Comparison of ENCODE assay signal across 9 cellular contexts in the genomic region with DNA sequence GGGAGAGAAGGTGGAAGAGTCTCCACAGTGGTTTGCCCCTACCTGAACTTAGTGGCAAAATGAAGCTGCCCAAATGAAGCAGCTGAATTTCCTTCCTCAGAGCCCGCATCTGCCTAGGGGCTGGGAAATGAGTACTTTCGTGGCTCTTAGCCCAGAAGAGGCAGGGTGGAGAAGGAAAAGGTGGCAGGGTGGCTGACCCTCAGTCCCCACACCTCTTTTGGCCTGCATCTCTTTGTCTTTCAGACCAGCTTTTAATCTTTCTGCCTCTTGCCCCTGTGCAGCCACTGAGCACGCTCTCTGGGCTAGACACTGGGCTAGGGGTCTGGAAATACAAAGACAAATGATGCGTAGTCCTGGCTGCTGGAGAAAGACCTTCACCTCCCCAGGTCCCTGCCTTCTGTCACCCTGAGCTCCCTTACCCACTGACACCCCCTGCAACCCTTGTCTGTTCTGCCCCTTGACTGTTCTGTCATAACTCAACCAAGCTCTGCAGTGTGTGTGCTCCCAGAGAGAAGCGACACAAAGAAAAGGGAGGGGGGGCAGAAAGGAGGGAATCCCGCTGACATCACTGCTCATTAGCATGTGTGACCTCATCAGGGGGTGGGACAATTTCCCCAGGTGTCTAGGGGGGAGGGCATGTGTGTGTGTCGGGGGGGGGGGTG. TPM values are rescaled to one million over a fixed set of nuclear protein-coding genes. Genes with fewer than 3 reads are reported as not detected.
DNase-seq lines count a peak whose midpoint lies in the region; ATAC-seq, FAIRE-seq and TF ChIP-seq lines count a peak whose summit lies in the region.
"Had no signal": no experiment of that assay in that cellular context is flagged by ENCODE, and none has a peak within 500 bp of the region (broad histone marks: within the 10 kb centered on the region; RNA-seq: fewer than 3 reads in every experiment).

No MANE protein-coding gene starts in this region.

- TF ChIP-seq POLR2A in K562 (conservative IDR thresholded peaks at IDR 0.05): no peak
- TF ChIP-seq POLR2A in vagina (IDR thresholded peaks at IDR 0.05): no peak

- BruUV-seq in K562 (replicated peaks; lab: Mats Ljungman, UMichigan): no TSS peak

- H3K9me3 ChIP-seq in K562 (replicated peaks; ENCODE audit: control insufficient read depth, insufficient read depth, low read depth, low read length): no peaks in the 10 kb centered on the region
- no peaks in the 10 kb centered on the region for H3K9me3 ChIP-seq in left lung
- no peaks in the 10 kb centered on the region for H3K9me3 ChIP-seq in vagina
- H3K9me3 ChIP-seq in BE2C: no peaks in the 10 kb centered on the region

- H3K27me3 ChIP-seq in K562 (ENCODE audit: control insufficient read depth in 2 of 2, insufficient read depth in 2 of 2, low read length in 2 of 2): no peaks in the 10 kb centered on the region
- peaks cover 0 to 27% of the 10 kb centered on the region in 2 donors for H3K27me3 ChIP-seq in left lung
- H3K27me3 ChIP-seq in vagina: no peaks in the 10 kb centered on the region
- H3K27me3 ChIP-seq in BE2C: no peaks in the 10 kb centered on the region

- DNase-seq in G401 (ENCODE audit: low spot score): peak; percentile 88
- peak; percentile 75 for DNase-seq in NCI-H2107 (lab: John Stamatoyannopoulos, UW)
- peak; percentile 77 to 88 (median 82) for DNase-seq in K562 (ENCODE audit: extremely low read depth in 1 of 4, low spot score in 3 of 4)
- DNase-seq in left lung: no peak
- no peak for DNase-seq in vagina (ENCODE audit: extremely low spot score in 2 of 2)
- DNase-seq in BE2C: no peak
- DNase-seq in NK-92 treated with Interleukin-12 subunit alpha and Interleukin-12 subunit beta, amount 100 ng/mL, for 24 hours (lab: John Stamatoyannopoulos, UW): no peak
- DNase-seq in germinal center (ENCODE audit: low spot score): no peak

- POLR2A ChIA-PET in K562 (lab: Yijun Ruan, JAX): interaction anchor here (0.5 to 3.8 kb wide), 10 partner anchors 10 to 1610 kb away, joined by 3 to 60 read pairs (median 3); partner anchors contain the start of gene LRP10

- peaks cover 20 to 31% of the 10 kb centered on the region in 2 experiments for H3K4me1 ChIP-seq in K562 (replicated peaks in 1 of 2; ENCODE audit: control insufficient read depth in 2 of 2, insufficient read depth in 2 of 2, low read length in 2 of 2)
- H3K4me1 ChIP-seq in left lung: peaks cover 0 to 15% of the 10 kb centered on the region in 2 donors
- H3K4me1 ChIP-seq in vagina: peaks cover 19% of the 10 kb centered on the region
- H3K4me1 ChIP-seq in BE2C: peaks cover 7% of the 10 kb centered on the region

- FAIRE-seq in K562 (lab: Jason Lieb, UNC): peak; percentile 77

- no peak for TF ChIP-seq CTCF in K562 (IDR thresholded peaks at IDR 0.05 in 2 of 3, conservative IDR thresholded peaks at IDR 0.05 in 1 of 3; ENCODE audit: insufficient read depth in 2 of 3, low read depth in 1 of 3, low read length in 3 of 3)
- no peak for TF ChIP-seq CTCF in left lung (IDR thresholded peaks at IDR 0.05)
- TF ChIP-seq CTCF in vagina (IDR thresholded peaks at IDR 0.05): no peak
- TF ChIP-seq CTCF in BE2C (IDR thresholded peaks at IDR 0.05; ENCODE audit: low read depth, low read length): no peak

- intact Hi-C loops in K562 (cut with micrococcal nuclease): no loop called here
- intact Hi-C loops in left lung (cut with DNase I): no loop called here
- intact Hi-C loops in vagina (cut with DNase I): no loop called here

- 37% methylated on average over 5 of the region's 7 CpGs for WGBS in K562 (ENCODE audit: insufficient coverage, low coverage, missing lambda C conversion rate)

- in situ Hi-C loops in G401 (cut with HindIII; ENCODE audit: low sequenced_read_pairs): no loop called here
- in situ Hi-C loops in K562 (cut with MboI): no loop called here

- no peak overlapping the region for H3K4me3 ChIP-seq in K562
- H3K4me3 ChIP-seq in left lung: no peak overlapping the region
- H3K4me3 ChIP-seq in vagina: no peak overlapping the region
- no peak overlapping the region for H3K4me3 ChIP-seq in BE2C (ENCODE audit: low read depth, low read length)

- ATAC-seq in K562: peak; percentile 64
- peak; percentile 2 for ATAC-seq in left lung

- H4K20me1 ChIP-seq in K562 (replicated peaks; ENCODE audit: control insufficient read depth, insufficient read depth, low read length): peaks cover 5% of the 10 kb centered on the region; the same call in 1 of the 2 replicates

- H2AFZ ChIP-seq in K562 (ENCODE audit: low read depth, low read length): 0 out of 2 replicates have a peak overlapping the region, but pooled peaks have one; percentile 46

- peaks cover 8% of the 10 kb centered on the region; the same call in 2 of the 3 replicates for H3K36me3 ChIP-seq in K562 (ENCODE audit: control insufficient read depth, insufficient read depth, low read length)
- H3K36me3 ChIP-seq in left lung: peaks cover 0 to 22% of the 10 kb centered on the region in 2 donors
- peaks cover 0 to 15% of the 10 kb centered on the region in 2 donors for H3K36me3 ChIP-seq in vagina
- H3K36me3 ChIP-seq in BE2C: no peaks in the 10 kb centered on the region

- no peak overlapping the region for H3K27ac ChIP-seq in K562 (ENCODE audit: extremely low read depth, low read depth, low read length)
- no peak overlapping the region for H3K27ac ChIP-seq in left lung
- H3K27ac ChIP-seq in vagina: no peak overlapping the region
- H3K27ac ChIP-seq: epithelial cell of prostate had no signal

- H3K9me1 ChIP-seq in K562 (ENCODE audit: control insufficient read depth, insufficient read depth, low read length): no peaks in the 10 kb centered on the region

- peak overlapping the region; percentile 20; the same call in 1 of the 2 replicates for H3K4me2 ChIP-seq in K562 (ENCODE audit: insufficient read depth, low read length)

- H3K9ac ChIP-seq in K562 (ENCODE audit: insufficient read depth in 1 of 2, low read depth in 2 of 2, low read length in 2 of 2): peak overlapping the region in 1 of 2 experiments; percentile 76; a peak in 2 of 4 replicates

- no peak for TF ChIP-seq RAD21 in K562 (CRISPR knock-in tag; conservative IDR thresholded peaks at IDR 0.05 in 1 of 2, IDR thresholded peaks at IDR 0.05 in 1 of 2)

- peaks cover 7% of the 10 kb centered on the region for H3K79me2 ChIP-seq in K562 (ENCODE audit: control insufficient read depth, insufficient read depth, low read length)

- CTCF ChIA-PET in K562 (lab: Yijun Ruan, JAX; ENCODE audit: low intra/inter-chr PET ratio): interaction anchor here (1.0 kb wide), 1 partner anchor 9 kb away, joined by 3 read pairs; no protein-coding TSS in a partner anchor

- no peak for TF ChIP-seq EP300 in K562 (IDR thresholded peaks at IDR 0.05; ENCODE audit: low read length)

RNA-seq across cellular contexts. Expression of gene REM2, which starts 0.4 kb away (rescaled TPM):
- total RNA-seq in G401 (2014; rRNA removed; shearing (Covaris generic)): not detected in 2 replicates
- total RNA-seq in K562 (2011; cell fraction: chromatin; rRNA removed; ENCODE audit: low replicate concordance): 1.2 and 3.0 TPM in 2 replicates
- 3.0 and 3.8 TPM in 2 replicates for total RNA-seq in K562 (2011; cell fraction: nucleolus; rRNA removed)
- 2.4 and 2.7 TPM in 2 replicates for total RNA-seq in K562 (2011; cell fraction: nucleoplasm; rRNA removed)
- total RNA-seq in K562 (2014; rRNA removed): 0.29 and 0.36 TPM in 2 replicates
- 0.18 and 0.51 TPM in 2 replicates for total RNA-seq in K562 (2014; rRNA removed; fragmentation: Illumina TruSeq; extraction: Trizol)
- total RNA-seq in K562 (2015; rRNA removed; fragmentation: Illumina TruSeq; extraction: Trizol): 0.25 and 0.34 TPM in 2 replicates
- 0.40 and 0.69 TPM in 2 replicates for total RNA-seq in K562 (2021)
- 0.91 and 1.0 TPM in 2 replicates for polyA plus RNA-seq in K562 (2011; rRNA removed)
- 0.40 and 0.47 TPM in 2 replicates for polyA plus RNA-seq in K562 (2011; cell fraction: cytosol; rRNA removed)
- 1.2 and 2.3 TPM in 2 replicates for polyA plus RNA-seq in K562 (2011; cell fraction: nucleus; rRNA removed)
- 0.82 and 1.1 TPM in 2 replicates for polyA plus RNA-seq in K562 (2012)
- 0.21 and 0.25 TPM in 2 replicates for polyA plus RNA-seq in K562 (2014; fragmentation: Illumina TruSeq; extraction: Trizol)
- polyA plus RNA-seq in K562 (2014; fragmentation: Nextera tagmentation; extraction: Ambion mirVana): under 1 TPM; 0.38 to 0.50 TPM
- polyA plus RNA-seq in K562 (2014; rRNA removed): 0.20 and 0.97 TPM in 2 replicates
- polyA minus RNA-seq in K562 (2011; rRNA and poly(A)+ RNA removed): 0.32 and 0.48 TPM in 2 replicates
- not detected in 2 replicates for polyA minus RNA-seq in K562 (2011; cell fraction: cytosol; rRNA and poly(A)+ RNA removed)
- polyA minus RNA-seq in K562 (2011; cell fraction: nucleus; rRNA and poly(A)+ RNA removed): 0.81 and 1.9 TPM in 2 replicates
- total RNA-seq in left lung: under 1 TPM; 0.29 to 0.73 TPM
- total RNA-seq in vagina: 3.9 TPM
- 0.31 TPM for polyA plus RNA-seq in BE2C (2012; ENCODE audit: insufficient read depth, insufficient read length, low read depth)

RNA-seq across cellular contexts. Expression of gene LRP10, which starts 11.1 kb away (rescaled TPM):
- 37.1 and 41.5 TPM in 2 replicates for total RNA-seq in G401 (2014; rRNA removed; shearing (Covaris generic))
- 26.2 and 103 TPM in 2 replicates for total RNA-seq in K562 (2011; cell fraction: chromatin; rRNA removed; ENCODE audit: low replicate concordance)
- 119 and 150 TPM in 2 replicates for total RNA-seq in K562 (2011; cell fraction: nucleolus; rRNA removed)
- 79.0 and 80.1 TPM in 2 replicates for total RNA-seq in K562 (2011; cell fraction: nucleoplasm; rRNA removed)
- total RNA-seq in K562 (2014; rRNA removed) (10.9 and 14.9 TPM in 2 replicates), K562 (2014; rRNA removed; fragmentation: Illumina TruSeq; extraction: Trizol) (4.9 and 5.5 TPM in 2 replicates), K562 (2015; rRNA removed; fragmentation: Illumina TruSeq; extraction: Trizol) (6.9 and 8.1 TPM in 2 replicates), K562 (2021) (40.7 and 45.5 TPM in 2 replicates), left lung (100 to 1,000 TPM; 141 to 147 TPM), vagina (137 TPM)
- polyA plus RNA-seq in K562 (2011; rRNA removed) (16.0 and 25.1 TPM in 2 replicates), K562 (2014; fragmentation: Illumina TruSeq; extraction: Trizol) (27.2 and 34.5 TPM in 2 replicates), K562 (2014; fragmentation: Nextera tagmentation; extraction: Ambion mirVana) (1 to 10 TPM; 1.3 to 2.3 TPM), K562 (2014; rRNA removed) (12.7 and 15.9 TPM in 2 replicates)
- 18.9 and 40.0 TPM in 2 replicates for polyA plus RNA-seq in K562 (2011; cell fraction: cytosol; rRNA removed)
- 17.1 and 30.2 TPM in 2 replicates for polyA plus RNA-seq in K562 (2011; cell fraction: nucleus; rRNA removed)
- polyA plus RNA-seq in K562 (2012): 36.0 and 70.6 TPM in 2 replicates
- 15.2 and 24.3 TPM in 2 replicates for polyA minus RNA-seq in K562 (2011; rRNA and poly(A)+ RNA removed)
- polyA minus RNA-seq in K562 (2011; cell fraction: cytosol; rRNA and poly(A)+ RNA removed): 36.7 and 48.5 TPM in 2 replicates
- 16.7 and 17.0 TPM in 2 replicates for polyA minus RNA-seq in K562 (2011; cell fraction: nucleus; rRNA and poly(A)+ RNA removed)
- 29.7 TPM for polyA plus RNA-seq in BE2C (2012; ENCODE audit: insufficient read depth, insufficient read length, low read depth)

RNA-seq across cellular contexts. Expression of gene RBM23, which starts 36.3 kb away (rescaled TPM):
- total RNA-seq in G401 (2014; rRNA removed; shearing (Covaris generic)): 62.2 and 78.0 TPM in 2 replicates
- 87.2 and 129 TPM in 2 replicates for total RNA-seq in K562 (2011; cell fraction: chromatin; rRNA removed; ENCODE audit: low replicate concordance)
- total RNA-seq in K562 (2011; cell fraction: nucleolus; rRNA removed): 74.0 and 76.5 TPM in 2 replicates
- total RNA-seq in K562 (2011; cell fraction: nucleoplasm; rRNA removed): 81.6 and 84.0 TPM in 2 replicates
- 46.0 and 68.2 TPM in 2 replicates for total RNA-seq in K562 (2014; rRNA removed)
- total RNA-seq in K562 (2014; rRNA removed; fragmentation: Illumina TruSeq; extraction: Trizol): 48.9 and 53.2 TPM in 2 replicates
- 66.8 and 73.0 TPM in 2 replicates for total RNA-seq in K562 (2015; rRNA removed; fragmentation: Illumina TruSeq; extraction: Trizol)
- 56.0 and 58.5 TPM in 2 replicates for total RNA-seq in K562 (2021)
- polyA plus RNA-seq in K562 (2011; rRNA removed): 36.2 and 57.8 TPM in 2 replicates
- polyA plus RNA-seq in K562 (2011; cell fraction: cytosol; rRNA removed): 57.1 and 82.5 TPM in 2 replicates
- polyA plus RNA-seq in K562 (2011; cell fraction: nucleus; rRNA removed): 68.8 and 78.6 TPM in 2 replicates
- polyA plus RNA-seq in K562 (2012): 43.1 and 49.8 TPM in 2 replicates
- 50.2 and 69.0 TPM in 2 replicates for polyA plus RNA-seq in K562 (2014; fragmentation: Illumina TruSeq; extraction: Trizol)
- polyA plus RNA-seq in K562 (2014; fragmentation: Nextera tagmentation; extraction: Ambion mirVana): 100 to 1,000 TPM in 1 of 2 experiments, 10 to 100 TPM in 1; 67.8 to 102 TPM
- polyA plus RNA-seq in K562 (2014; rRNA removed): 47.1 and 50.4 TPM in 2 replicates
- polyA minus RNA-seq in K562 (2011; rRNA and poly(A)+ RNA removed): 65.1 and 89.3 TPM in 2 replicates
- 26.5 and 31.2 TPM in 2 replicates for polyA minus RNA-seq in K562 (2011; cell fraction: cytosol; rRNA and poly(A)+ RNA removed)
- polyA minus RNA-seq in K562 (2011; cell fraction: nucleus; rRNA and poly(A)+ RNA removed): 24.9 and 39.5 TPM in 2 replicates
- 10 to 100 TPM; 64.9 to 81.8 TPM for total RNA-seq in left lung
- total RNA-seq in vagina: 68.5 TPM
- 79.7 TPM for polyA plus RNA-seq in BE2C (2012; ENCODE audit: insufficient read depth, insufficient read length, low read depth)

RNA-seq across cellular contexts. Expression of gene MMP14, which starts 46.3 kb away (rescaled TPM):
- total RNA-seq in G401 (2014; rRNA removed; shearing (Covaris generic)): 294 and 298 TPM in 2 replicates
- total RNA-seq in K562 (2011; cell fraction: chromatin; rRNA removed; ENCODE audit: low replicate concordance): 9.3 and 17.2 TPM in 2 replicates
- total RNA-seq in K562 (2011; cell fraction: nucleolus; rRNA removed): 8.4 and 8.8 TPM in 2 replicates
- total RNA-seq in K562 (2011; cell fraction: nucleoplasm; rRNA removed): 7.2 and 9.0 TPM in 2 replicates
- total RNA-seq in K562 (2014; rRNA removed) (0.36 and 0.65 TPM in 2 replicates), K562 (2014; rRNA removed; fragmentation: Illumina TruSeq; extraction: Trizol) (0.51 and 0.80 TPM in 2 replicates), K562 (2015; rRNA removed; fragmentation: Illumina TruSeq; extraction: Trizol) (0.94 and 0.98 TPM in 2 replicates), K562 (2021) (2.3 and 4.5 TPM in 2 replicates), left lung (100 to 1,000 TPM; 201 to 225 TPM), vagina (187 TPM)
- polyA plus RNA-seq in K562 (2011; rRNA removed) (2.1 and 2.9 TPM in 2 replicates), K562 (2014; fragmentation: Illumina TruSeq; extraction: Trizol) (1.2 and 1.3 TPM in 2 replicates), K562 (2014; fragmentation: Nextera tagmentation; extraction: Ambion mirVana) (not detected), K562 (2014; rRNA removed) (2.8 and 5.8 TPM in 2 replicates)
- 3.2 and 3.4 TPM in 2 replicates for polyA plus RNA-seq in K562 (2011; cell fraction: cytosol; rRNA removed)
- polyA plus RNA-seq in K562 (2011; cell fraction: nucleus; rRNA removed): 15.7 and 30.4 TPM in 2 replicates
- 1.5 and 4.9 TPM in 2 replicates for polyA plus RNA-seq in K562 (2012)
- 0.35 and 0.39 TPM in 2 replicates for polyA minus RNA-seq in K562 (2011; rRNA and poly(A)+ RNA removed)
- polyA minus RNA-seq in K562 (2011; cell fraction: cytosol; rRNA and poly(A)+ RNA removed): 1.0 TPM in 1 of 2 replicates, not detected in the other
- polyA minus RNA-seq in K562 (2011; cell fraction: nucleus; rRNA and poly(A)+ RNA removed): 2.0 and 2.6 TPM in 2 replicates
- polyA plus RNA-seq in BE2C (2012; ENCODE audit: insufficient read depth, insufficient read length, low read depth): 1.6 TPM

RNA-seq across cellular contexts. Expression of gene PRMT5, which starts 46.5 kb away (rescaled TPM):
- total RNA-seq in G401 (2014; rRNA removed; shearing (Covaris generic)): 206 and 257 TPM in 2 replicates
- 278 and 432 TPM in 2 replicates for total RNA-seq in K562 (2011; cell fraction: chromatin; rRNA removed; ENCODE audit: low replicate concordance)
- 251 and 313 TPM in 2 replicates for total RNA-seq in K562 (2011; cell fraction: nucleolus; rRNA removed)
- 210 and 241 TPM in 2 replicates for total RNA-seq in K562 (2011; cell fraction: nucleoplasm; rRNA removed)
- total RNA-seq in K562 (2014; rRNA removed) (123 and 171 TPM in 2 replicates), K562 (2014; rRNA removed; fragmentation: Illumina TruSeq; extraction: Trizol) (222 and 228 TPM in 2 replicates), K562 (2015; rRNA removed; fragmentation: Illumina TruSeq; extraction: Trizol) (245 and 276 TPM in 2 replicates), K562 (2021) (246 and 247 TPM in 2 replicates), left lung (10 to 100 TPM; 48.7 to 73.3 TPM), vagina (65.6 TPM)
- polyA plus RNA-seq in K562 (2011; rRNA removed) (409 and 552 TPM in 2 replicates), K562 (2014; fragmentation: Illumina TruSeq; extraction: Trizol) (270 and 321 TPM in 2 replicates), K562 (2014; fragmentation: Nextera tagmentation; extraction: Ambion mirVana) (100 to 1,000 TPM; 114 to 155 TPM), K562 (2014; rRNA removed) (216 and 257 TPM in 2 replicates)
- 792 and 841 TPM in 2 replicates for polyA plus RNA-seq in K562 (2011; cell fraction: cytosol; rRNA removed)
- 583 and 596 TPM in 2 replicates for polyA plus RNA-seq in K562 (2011; cell fraction: nucleus; rRNA removed)
- polyA plus RNA-seq in K562 (2012): 146 and 359 TPM in 2 replicates
- 300 and 519 TPM in 2 replicates for polyA minus RNA-seq in K562 (2011; rRNA and poly(A)+ RNA removed)
- 206 and 309 TPM in 2 replicates for polyA minus RNA-seq in K562 (2011; cell fraction: cytosol; rRNA and poly(A)+ RNA removed)
- 93.0 and 134 TPM in 2 replicates for polyA minus RNA-seq in K562 (2011; cell fraction: nucleus; rRNA and poly(A)+ RNA removed)
- 449 TPM for polyA plus RNA-seq in BE2C (2012; ENCODE audit: insufficient read depth, insufficient read length, low read depth)

Comparison
In these comparisons a context has a peak if more than half of its experiments do, and no peak if none do; other contexts are left out.
1. DNase-seq: peak in G401 (single experiment), NCI-H2107 (single experiment) and K562 (4 of 4); none in left lung (0 of 2), vagina (0 of 2), BE2C (single experiment), NK-92 treated with Interleukin-12 subunit alpha and Interleukin-12 subunit beta, amount 100 ng/mL, for 24 hours (single experiment) and germinal center (single experiment).